ENCODE assay signal across 24 cellular contexts in genomic region chr13:110103026-110103425, GRCh38.
"Had no signal": no experiment of that assay in that cellular context is flagged by ENCODE, and none has a peak within 500 bp of the region (broad histone marks: within the 10 kb centered on the region; RNA-seq: fewer than 3 reads in every experiment).

No MANE protein-coding gene starts in this region.

- H3K27ac ChIP-seq: brain microvascular endothelial cell, prostate gland, skin epidermis had no signal

- ATAC-seq: mucosa of descending colon; naive thymus-derived CD8-positive, alpha-beta T cell; right cardiac atrium; stimulated activated naive CD8-positive, alpha-beta T cell treated with anti-CD3 and anti-CD28 coated beads, Interleukin-15, amount 100 ng/mL, for 72 hours had no signal

- H3K4me1 ChIP-seq: prostate gland had no signal

- H3K4me3 ChIP-seq: mucosa of descending colon, prostate gland, skin epidermis had no signal

- FAIRE-seq: endometrium, TTC549 had no signal

- H3K27ac Mint-ChIP-seq: activated B cell treated with CpG ODN at 0.5 μM for 24 hours; activated CD4-positive, alpha-beta memory T cell treated with anti-CD3 and anti-CD28 coated beads, Interleukin-2, amount 10 ng/mL, durations not matched to agents 7 days and 5 days; activated naive CD8-positive, alpha-beta T cell treated with anti-CD3 and anti-CD28 coated beads, Interleukin-2, amount 10 ng/mL, durations not matched to agents 7 days and 5 days; activated T-helper 2 cell treated with anti-CD3 and anti-CD28 coated beads, Interferon-gamma antibody, Interleukin-2, Interleukin-4, amounts not matched to agents 10 μg/mL and 5 μg/mL and 100 μg/mL, durations not matched to agents 14 hours and 24 hours and 36 hours; immature natural killer cell; naive thymus-derived CD8-positive, alpha-beta T cell; stimulated activated naive CD8-positive, alpha-beta T cell treated with anti-CD3 and anti-CD28 coated beads, Interleukin-15, amount 100 ng/mL, for 72 hours; T-helper 2 cell treated with Interferon-gamma antibody and Interleukin-4, amounts not matched to agents 5 μg/mL and 100 μg/mL, for 36 hours; type B pancreatic cell had no signal

- H3K27me3 ChIP-seq: brain microvascular endothelial cell had no signal

- H3K9me3 ChIP-seq: prostate gland had no signal

- H3K9me3 Mint-ChIP-seq: activated CD4-positive, alpha-beta memory T cell treated with anti-CD3 and anti-CD28 coated beads, Interleukin-2, amount 10 ng/mL, durations not matched to agents 7 days and 5 days had no signal

- H3K27me3 Mint-ChIP-seq: activated B cell treated with CpG ODN at 0.5 μM for 24 hours; activated CD4-positive, alpha-beta memory T cell treated with anti-CD3 and anti-CD28 coated beads, Interleukin-2, amount 10 ng/mL, durations not matched to agents 7 days and 5 days; activated naive CD8-positive, alpha-beta T cell treated with anti-CD3 and anti-CD28 coated beads, Interleukin-2, amount 10 ng/mL, durations not matched to agents 7 days and 5 days; stimulated activated naive CD8-positive, alpha-beta T cell treated with anti-CD3 and anti-CD28 coated beads, Interleukin-15, amount 100 ng/mL, for 72 hours; type B pancreatic cell had no signal

- H3K4me1 Mint-ChIP-seq: activated B cell treated with CpG ODN at 0.5 μM for 24 hours; activated CD4-positive, alpha-beta memory T cell treated with anti-CD3 and anti-CD28 coated beads, Interleukin-2, amount 10 ng/mL, durations not matched to agents 7 days and 5 days; activated naive CD8-positive, alpha-beta T cell treated with anti-CD3 and anti-CD28 coated beads, Interleukin-2, amount 10 ng/mL, durations not matched to agents 7 days and 5 days; immature natural killer cell; naive thymus-derived CD8-positive, alpha-beta T cell; stimulated activated naive CD8-positive, alpha-beta T cell treated with anti-CD3 and anti-CD28 coated beads, Interleukin-15, amount 100 ng/mL, for 72 hours had no signal

- DNase-seq: activated B cell treated with CpG ODN at 0.5 μM for 24 hours; activated CD4-positive, alpha-beta memory T cell treated with anti-CD3 and anti-CD28 coated beads, Interleukin-2, amount 10 ng/mL, durations not matched to agents 7 days and 5 days; activated CD4-positive, alpha-beta T cell treated with anti-CD3 and anti-CD28 coated beads for 4 hours; activated naive CD4-positive, alpha-beta T cell treated with Interleukin-2 at 50 U/mL for 16 hours; activated naive CD8-positive, alpha-beta T cell treated with anti-CD3 and anti-CD28 coated beads, Interleukin-2, amount 10 ng/mL, durations not matched to agents 7 days and 5 days; activated T-cell treated with anti-CD3 and anti-CD28 coated beads, Interleukin-2, amount 50 U/mL, for 1 hour; aorta; brain microvascular endothelial cell; cortex of kidney; immature natural killer cell; mesenchymal stem cell; mucosa of descending colon; naive thymus-derived CD8-positive, alpha-beta T cell; right cardiac atrium; stimulated activated CD4-positive, alpha-beta T cell treated with anti-CD3 and anti-CD28 coated beads, Interleukin-15, amount 100 ng/mL, for 24 hours; stimulated activated CD4-positive, alpha-beta T cell treated with anti-CD3 and anti-CD28 coated beads, Interleukin-2, amount 100 ng/mL, for 48 hours; stimulated activated naive CD8-positive, alpha-beta T cell treated with anti-CD3 and anti-CD28 coated beads, Interleukin-15, amount 100 ng/mL, for 72 hours had no signal

- H3K36me3 Mint-ChIP-seq: activated naive CD8-positive, alpha-beta T cell treated with anti-CD3 and anti-CD28 coated beads, Interleukin-2, amount 10 ng/mL, durations not matched to agents 7 days and 5 days; immature natural killer cell; type B pancreatic cell had no signal

- H3K4me3 Mint-ChIP-seq: activated B cell treated with CpG ODN at 0.5 μM for 24 hours; activated CD4-positive, alpha-beta memory T cell treated with anti-CD3 and anti-CD28 coated beads, Interleukin-2, amount 10 ng/mL, durations not matched to agents 7 days and 5 days; activated naive CD8-positive, alpha-beta T cell treated with anti-CD3 and anti-CD28 coated beads, Interleukin-2, amount 10 ng/mL, durations not matched to agents 7 days and 5 days; immature natural killer cell; naive thymus-derived CD8-positive, alpha-beta T cell; stimulated activated naive CD8-positive, alpha-beta T cell treated with anti-CD3 and anti-CD28 coated beads, Interleukin-15, amount 100 ng/mL, for 72 hours; T-helper 2 cell treated with Interferon-gamma antibody and Interleukin-4, amounts not matched to agents 5 μg/mL and 100 μg/mL, for 36 hours; type B pancreatic cell had no signal

- H3K36me3 ChIP-seq: brain microvascular endothelial cell, prostate gland had no signal
